In genomic region chr9:35906923-35907699, GRCh38 we compare ENCODE assay signal across 9 cellular contexts. TPM values are rescaled to one million over a fixed set of nuclear protein-coding genes. Genes with fewer than 3 reads are reported as not detected.
DNase-seq lines count a peak whose midpoint lies in the region; ATAC-seq and TF ChIP-seq lines count a peak whose summit lies in the region.
"Had no signal": no experiment of that assay in that cellular context is flagged by ENCODE, and none has a peak within 500 bp of the region (broad histone marks: within the 10 kb centered on the region; RNA-seq: fewer than 3 reads in every experiment).

No MANE protein-coding gene starts in this region.

- TF ChIP-seq POLR2A in spleen (IDR thresholded peaks at IDR 0.05), result no peak

- H3K27ac ChIP-seq in iPS-18a (ENCODE audit: low read length), result peak overlapping the region; percentile 1
- peak overlapping the region; percentile 54 to 82 (median 78) for H3K27ac ChIP-seq in spleen

- WGBS in spleen, 5 donors, result 60 to 76% (median 71%) methylated on average over 13 to 14 of the region's 14 CpGs

- DNase-seq in H7 (peak; percentile 40), amniotic epithelial cell (ENCODE audit: low read depth) (peak; percentile 94), spleen (no peak), NCI-H2107 treated with DMSO at 0.1 percent for 48 hours (lab: John Stamatoyannopoulos, UW; ENCODE audit: unreplicated experiment) (no peak)
- no peak for DNase-seq in activated CD4-positive, CD25-positive, alpha-beta regulatory T cell (lab: John Stamatoyannopoulos, UW)
- DNase-seq: activated T-cell treated with anti-CD3 and anti-CD28 coated beads, Interleukin-2, amount 50 U/mL, for 24 hours had no signal

- intact Hi-C loops in spleen (cut with DNase I; ENCODE audit: low total_unique reads), result loop anchor here (10.0 kb wide), 1 partner anchor 118 kb away; no protein-coding TSS in a partner anchor

- H3K27me3 ChIP-seq in H7 (ENCODE audit: control insufficient read depth, insufficient read depth, low read length), result no peaks in the 10 kb centered on the region
- H3K27me3 ChIP-seq in iPS-18a (ENCODE audit: control insufficient read depth, insufficient read depth, low read length), result no peaks in the 10 kb centered on the region
- H3K27me3 ChIP-seq in spleen (replicated peaks in 1 of 7), result peaks cover 0 to 12% (median 0%) of the 10 kb centered on the region in 7 donors

- no peak for TF ChIP-seq CTCF in spleen (IDR thresholded peaks at IDR 0.05 in 8 of 11, conservative IDR thresholded peaks at IDR 0.05 in 3 of 11)

- no peak for ATAC-seq in HG03439 (IDR thresholded peaks at IDR 0.05; ENCODE audit: unreplicated experiment)
- ATAC-seq in HG03469 (IDR thresholded peaks at IDR 0.05; ENCODE audit: unreplicated experiment), result no peak

- H3K9me3 ChIP-seq in iPS-18a (ENCODE audit: control insufficient read depth, low read depth, low read length) (no peaks in the 10 kb centered on the region), spleen (no peaks in the 10 kb centered on the region)

- H3K4me3 ChIP-seq in H7 (ENCODE audit: insufficient read depth, low read depth, low read length) (no peak overlapping the region), iPS-18a (ENCODE audit: low read length) (no peak overlapping the region), spleen (no peak overlapping the region)

- H3K36me3 ChIP-seq in H7 (replicated peaks; ENCODE audit: control insufficient read depth, insufficient read depth, low read length) (no peaks in the 10 kb centered on the region), iPS-18a (ENCODE audit: control insufficient read depth, low read depth, low read length) (no peaks in the 10 kb centered on the region), spleen (no peaks in the 10 kb centered on the region)

- H3K9ac ChIP-seq in iPS-18a (ENCODE audit: low read length), result no peak overlapping the region

- peaks cover 16% of the 10 kb centered on the region for H3K4me1 ChIP-seq in iPS-18a (ENCODE audit: control insufficient read depth, low read depth, low read length)
- peaks cover 57 to 95% (median 86%) of the 10 kb centered on the region in 6 donors for H3K4me1 ChIP-seq in spleen

RNA-seq across cellular contexts. Expression of gene HRCT1, which starts 1.1 kb away (rescaled TPM):
- total RNA-seq in H7 (2014; rRNA removed; shearing (Covaris generic)), result 0.21 TPM in 1 of 2 replicates, not detected in the other
- 1 to 10 TPM in 2 of 7 donors, under 1 TPM in 1, not detected in 4; 0.65 to 2.5 (median 1.6) TPM for total RNA-seq in spleen
- polyA plus RNA-seq in spleen, result 1 to 10 TPM in 1 of 3 donors, under 1 TPM in 2; 0.52 to 1.1 (median 0.70) TPM

RNA-seq across cellular contexts. Expression of gene SPAAR, which starts 2.2 kb away (rescaled TPM):
- 0.07 TPM in 1 of 2 replicates, not detected in the other for total RNA-seq in H7 (2014; rRNA removed; shearing (Covaris generic))
- total RNA-seq in spleen, result 1 to 10 TPM in 5 of 7 donors, under 1 TPM in 2; 0.68 to 3.8 (median 1.6) TPM
- 1 to 10 TPM in 1 of 3 donors, under 1 TPM in 2; 0.46 to 1.9 (median 0.63) TPM for polyA plus RNA-seq in spleen

RNA-seq across cellular contexts. Expression of gene OR13J1, which starts 36.9 kb away (rescaled TPM):
- total RNA-seq in H7 (2014; rRNA removed; shearing (Covaris generic)), result not detected in 2 replicates
- not detected for total RNA-seq in spleen
- polyA plus RNA-seq in spleen, result not detected

RNA-seq across cellular contexts. Expression of gene OR2S2, which starts 50.8 kb away (rescaled TPM):
- total RNA-seq in H7 (2014; rRNA removed; shearing (Covaris generic)), result not detected in 2 replicates
- total RNA-seq in spleen, result not detected
- polyA plus RNA-seq in spleen, result not detected

Comparison
In these comparisons a context has a peak if more than half of its experiments do, and no peak if none do; other contexts are left out.
1. DNase-seq: peak in H7 (single experiment) and amniotic epithelial cell (single experiment); none in spleen (single experiment), activated CD4-positive, CD25-positive, alpha-beta regulatory T cell (0 of 4) and NCI-H2107 treated with DMSO at 0.1 percent for 48 hours (single experiment).